In genomic region chr9:129584136-129584535, GRCh38 we compare ENCODE assay signal across 8 cellular contexts. TPM values are rescaled to one million over a fixed set of nuclear protein-coding genes. Genes with fewer than 3 reads are reported as not detected.
DNase-seq lines count a peak whose midpoint lies in the region; ATAC-seq and TF ChIP-seq lines count a peak whose summit lies in the region.

No MANE protein-coding gene starts in this region.

- no peaks in the 10 kb centered on the region for H3F3A ChIP-seq in SK-N-SH (replicated peaks; ENCODE audit: insufficient read depth)

- H3K4me2 ChIP-seq in SK-N-SH, result no peak overlapping the region

- H4K20me1 ChIP-seq in SK-N-SH (ENCODE audit: insufficient read depth), result no peaks in the 10 kb centered on the region

- no peaks in the 10 kb centered on the region for H3K36me3 ChIP-seq in SK-N-SH (replicated peaks in 1 of 2; ENCODE audit: control insufficient read depth in 1 of 2, insufficient read depth in 2 of 2, low read length in 1 of 2)
- no peaks in the 10 kb centered on the region for H3K36me3 ChIP-seq in adrenal gland (replicated peaks in 1 of 2)
- H3K36me3 ChIP-seq in gastrocnemius medialis, result no peaks in the 10 kb centered on the region

- TF ChIP-seq EP300 in SK-N-SH (IDR thresholded peaks at IDR 0.05; ENCODE audit: borderline replicate concordance in 1 of 2, low read depth in 1 of 2, low read length in 1 of 2), result no peak

- TF ChIP-seq CTCF in SK-N-SH (IDR thresholded peaks at IDR 0.05), result no peak
- no peak for TF ChIP-seq CTCF in adrenal gland (IDR thresholded peaks at IDR 0.05)
- TF ChIP-seq CTCF in gastrocnemius medialis (IDR thresholded peaks at IDR 0.05 in 4 of 5, conservative IDR thresholded peaks at IDR 0.05 in 1 of 5), result no peak

- TF ChIP-seq POLR2A in adrenal gland (IDR thresholded peaks at IDR 0.05), result no peak
- TF ChIP-seq POLR2A in gastrocnemius medialis (IDR thresholded peaks at IDR 0.05), result no peak

- peak overlapping the region; percentile 75; the same call in 1 of the 2 replicates for H2AFZ ChIP-seq in SK-N-SH (ENCODE audit: low read depth)

- ATAC-seq in left ventricle myocardium superior (peak; percentile 86), gastrocnemius medialis (peak; percentile 76 to 84), GM21526 (IDR thresholded peaks at IDR 0.05; ENCODE audit: low FRiP score, unreplicated experiment) (no peak)

- H3K9me3 ChIP-seq in SK-N-SH, result no peaks in the 10 kb centered on the region
- no peaks in the 10 kb centered on the region for H3K9me3 ChIP-seq in adrenal gland (replicated peaks in 1 of 3)
- H3K9me3 ChIP-seq in gastrocnemius medialis, result no peaks in the 10 kb centered on the region

- CTCF ChIA-PET in SK-N-SH (lab: Yijun Ruan, JAX), result interaction anchor here (1.1 to 1.7 kb wide), 5 partner anchors 12 to 441 kb away, joined by 3 to 4 read pairs (median 3); no protein-coding TSS in a partner anchor

- POLR2A ChIA-PET in SK-N-SH (lab: Yijun Ruan, JAX), result interaction anchor here (1.7 kb wide), 1 partner anchor 13 kb away, joined by 6 read pairs; no protein-coding TSS in a partner anchor

- H3K27ac ChIP-seq in SK-N-SH (ENCODE audit: low read depth in 2 of 2, low read length in 1 of 2) (no peak overlapping the region), adrenal gland (peak overlapping the region in 1 of 5 donors; percentile 15), gastrocnemius medialis (peak overlapping the region; percentile 28 to 71 (median 54))

- WGBS in SK-N-SH (ENCODE audit: low lambda C conversion rate), result 67% methylated on average over 1 of the region's 1 CpG
- 71 to 91% (median 85%) methylated on average over 1 of the region's 1 CpG for WGBS in adrenal gland, 4 donors

- TF ChIP-seq RAD21 in SK-N-SH (IDR thresholded peaks at IDR 0.05; ENCODE audit: low read length), result no peak

- H3K9me2 ChIP-seq in SK-N-SH, result no peaks in the 10 kb centered on the region

- in situ Hi-C loops in gastrocnemius medialis (cut with MboI; ENCODE audit: low sequenced_read_pairs in 4 of 4), result no loop called here

- H3K4me3 ChIP-seq in SK-N-SH (ENCODE audit: low read depth in 2 of 2, low read length in 1 of 2) (no peak overlapping the region), adrenal gland (no peak overlapping the region), gastrocnemius medialis (no peak overlapping the region)

- H3K27me3 ChIP-seq in SK-N-SH (ENCODE audit: insufficient read depth) (no peaks in the 10 kb centered on the region), adrenal gland (no peaks in the 10 kb centered on the region), gastrocnemius medialis (no peaks in the 10 kb centered on the region)

- no peaks in the 10 kb centered on the region for H3K79me2 ChIP-seq in SK-N-SH (ENCODE audit: insufficient read depth)

- H3K4me1 ChIP-seq in SK-N-SH (ENCODE audit: control insufficient read depth in 1 of 2, insufficient read depth in 2 of 2, low read depth in 1 of 2, low read length in 1 of 2), result peaks cover 0 to 10% of the 10 kb centered on the region in 2 experiments; a peak in 1 of 4 replicates
- peaks cover 0 to 5% of the 10 kb centered on the region in 2 donors for H3K4me1 ChIP-seq in adrenal gland (replicated peaks in 1 of 2)
- H3K4me1 ChIP-seq in gastrocnemius medialis, result peaks cover 0 to 8% of the 10 kb centered on the region in 2 donors

- DNase-seq in NCI-H1417 (lab: John Stamatoyannopoulos, UW) (peak; percentile 50 to 70 (median 59)), NCI-H1417 treated with DMSO at 0.1 percent for 48 hours (lab: John Stamatoyannopoulos, UW) (no peak), HT-29 (ENCODE audit: low spot score) (peak; percentile 87), SK-N-SH (peak; percentile 85), adrenal gland (peak; percentile 68 to 91 (median 77)), left ventricle myocardium superior (peak; percentile 60), gastrocnemius medialis (peak; percentile 48 to 72)

- H3K9ac ChIP-seq in SK-N-SH, result no peak overlapping the region

- intact Hi-C loops in adrenal gland (cut with DNase I), result no loop called here
- intact Hi-C loops in left ventricle myocardium superior (cut with micrococcal nuclease), result no loop called here
- intact Hi-C loops in gastrocnemius medialis (cut with DNase I; ENCODE audit: low total_unique reads), result loop anchor here (10.0 kb wide), 1 partner anchor 79 kb away; no protein-coding TSS in a partner anchor

TF ChIP-seq in SK-N-SH, 30 proteins besides CTCF, POLR2A, EP300 and RAD21 (continues in another document):
- TF ChIP-seq TEAD4 (IDR thresholded peaks at IDR 0.05; ENCODE audit: borderline replicate concordance, insufficient read depth) (no peak), CHD2 (IDR thresholded peaks at IDR 0.05; ENCODE audit: low read length, partially characterized antibody) (no peak), ELF1 (IDR thresholded peaks at IDR 0.05) (peak; percentile 89), NRF1 (IDR thresholded peaks at IDR 0.05; ENCODE audit: low read depth, low read length) (no peak), TAF1 (IDR thresholded peaks at IDR 0.05; ENCODE audit: borderline replicate concordance, low read depth, low read length) (no peak), GABPA (IDR thresholded peaks at IDR 0.05; ENCODE audit: low read depth) (peak; percentile 48; the same call in 1 of the 2 replicates), IRF3 (IDR thresholded peaks at IDR 0.05; ENCODE audit: low read depth, low read length) (no peak), ZBTB33 (IDR thresholded peaks at IDR 0.05; ENCODE audit: borderline replicate concordance, low read depth) (no peak), JUND (IDR thresholded peaks at IDR 0.05) (no peak), MAX (IDR thresholded peaks at IDR 0.05; ENCODE audit: low read depth) (no peak), SIN3A (IDR thresholded peaks at IDR 0.05; ENCODE audit: borderline replicate concordance, low read depth, low read length) (no peak), USF1 (IDR thresholded peaks at IDR 0.05; ENCODE audit: borderline replicate concordance, low read depth) (peak; percentile 96)

RNA-seq across cellular contexts. Expression of gene C9orf50, which starts 36.8 kb away (rescaled TPM):
- total RNA-seq in HT-29 (2014; rRNA removed; shearing (Covaris generic)), result not detected in 2 replicates
- polyA plus RNA-seq in SK-N-SH (2012; rRNA removed) (0.24 and 0.30 TPM in 2 replicates), adrenal gland (under 1 TPM in 2 of 3 donors, not detected in 1; 0.56 to 0.74 TPM)
- 0.17 and 0.34 TPM in 2 replicates for polyA plus RNA-seq in SK-N-SH (2012; cell fraction: cytosol; rRNA removed)
- polyA plus RNA-seq in SK-N-SH (2012; cell fraction: nucleus; rRNA removed), result 1.0 and 1.2 TPM in 2 replicates
- total RNA-seq in adrenal gland (under 1 TPM in 2 of 8 donors, not detected in 6; 0.14 to 0.37 TPM), left ventricle myocardium superior (not detected), gastrocnemius medialis (not detected)

RNA-seq across cellular contexts. Expression of gene NTMT1, which starts 41.8 kb away (rescaled TPM):
- 68.7 and 83.8 TPM in 2 replicates for total RNA-seq in HT-29 (2014; rRNA removed; shearing (Covaris generic))
- polyA plus RNA-seq in SK-N-SH (2012; rRNA removed) (75.0 and 78.3 TPM in 2 replicates), adrenal gland (100 to 1,000 TPM in 1 of 3 donors, 10 to 100 TPM in 2; 40.0 to 122 (median 87.5) TPM)
- polyA plus RNA-seq in SK-N-SH (2012; cell fraction: cytosol; rRNA removed), result 44.3 and 62.6 TPM in 2 replicates
- polyA plus RNA-seq in SK-N-SH (2012; cell fraction: nucleus; rRNA removed), result 44.8 and 47.5 TPM in 2 replicates
- total RNA-seq in adrenal gland (100 to 1,000 TPM in 4 of 8 donors, 10 to 100 TPM in 4; 27.2 to 190 (median 88.3) TPM), left ventricle myocardium superior (66.5 TPM), gastrocnemius medialis (10 to 100 TPM; 37.8 to 82.1 (median 48.1) TPM)

RNA-seq across cellular contexts. Expression of gene ASB6, which starts 57.8 kb away (rescaled TPM):
- total RNA-seq in HT-29 (2014; rRNA removed; shearing (Covaris generic)), result 25.5 and 25.9 TPM in 2 replicates
- polyA plus RNA-seq in SK-N-SH (2012; rRNA removed) (35.9 and 37.5 TPM in 2 replicates), adrenal gland (10 to 100 TPM; 11.2 to 34.2 (median 30.6) TPM)
- 14.2 and 23.9 TPM in 2 replicates for polyA plus RNA-seq in SK-N-SH (2012; cell fraction: cytosol; rRNA removed)
- 89.7 and 96.2 TPM in 2 replicates for polyA plus RNA-seq in SK-N-SH (2012; cell fraction: nucleus; rRNA removed)
- total RNA-seq in adrenal gland (10 to 100 TPM; 21.3 to 31.8 (median 26.8) TPM), left ventricle myocardium superior (9.7 TPM), gastrocnemius medialis (10 to 100 TPM; 14.4 to 24.0 (median 19.4) TPM)

Comparison
In these comparisons a context has a peak if more than half of its experiments do, and no peak if none do; other contexts are left out.
1. H3K27ac ChIP-seq: peak in gastrocnemius medialis (4 of 4); none in SK-N-SH (0 of 2).